ENCODE assay signal across 8 cellular contexts in the genomic region with DNA sequence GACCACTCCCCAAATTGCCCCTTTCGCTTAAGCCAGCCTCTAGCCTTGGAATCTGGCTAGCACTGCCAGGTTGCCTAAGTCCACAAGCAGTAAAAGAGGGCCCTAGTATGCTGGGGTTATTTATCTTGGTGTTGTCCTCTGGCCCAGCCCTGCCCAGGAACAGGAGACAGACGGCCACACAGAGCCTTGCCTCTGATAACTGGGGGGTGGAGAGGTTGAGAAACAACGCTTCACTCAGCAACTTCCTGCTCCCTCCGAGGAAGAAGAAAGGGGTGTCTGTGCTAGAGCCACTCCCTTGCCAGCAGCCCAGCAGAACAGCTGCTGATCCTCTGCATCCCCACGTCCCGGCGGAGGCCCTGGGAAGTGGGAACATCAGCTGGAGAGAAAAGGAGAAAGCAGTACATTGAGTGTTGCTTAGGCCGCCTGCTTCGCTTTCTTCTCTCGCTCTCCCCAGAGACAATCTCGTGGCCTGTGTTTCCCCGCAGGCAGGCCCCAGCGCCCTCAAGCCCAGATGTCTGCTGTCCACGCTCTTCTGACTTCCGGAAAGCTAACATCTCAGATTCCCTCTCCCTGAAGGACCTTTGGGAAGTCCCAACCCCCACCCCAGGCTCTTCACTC. TPM values are rescaled to one million over a fixed set of nuclear protein-coding genes. Genes with fewer than 3 reads are reported as not detected.
A peak's percentile ranks its signal among the peaks of the same experiment; 100 is the strongest.
DNase-seq lines count a peak whose midpoint lies in the region; ATAC-seq and TF ChIP-seq lines count a peak whose summit lies in the region.

No MANE protein-coding gene starts in this region.

- no peak for TF ChIP-seq CTCF in SU-DHL-6 (IDR thresholded peaks at IDR 0.05; ENCODE audit: insufficient read depth, low read length, poor library complexity, severe bottlenecking)
- no peak for TF ChIP-seq CTCF in hepatocyte (IDR thresholded peaks at IDR 0.05; ENCODE audit: poor library complexity)
- no peak for TF ChIP-seq CTCF in ascending aorta (IDR thresholded peaks at IDR 0.05)

- no peaks in the 10 kb centered on the region for H3K36me3 ChIP-seq in SU-DHL-6 (ENCODE audit: low read length)
- H3K36me3 ChIP-seq in hepatocyte (replicated peaks; ENCODE audit: insufficient read depth, low read depth): no peaks in the 10 kb centered on the region
- H3K36me3 ChIP-seq in skeletal muscle satellite cell (ENCODE audit: insufficient read depth, low read length): no peaks in the 10 kb centered on the region
- H3K36me3 ChIP-seq in ascending aorta: no peaks in the 10 kb centered on the region

- H3K4me3 Mint-ChIP-seq in stimulated activated effector memory CD8-positive, alpha-beta T cell treated with anti-CD3 and anti-CD28 coated beads, Interleukin-12 subunit alpha, Interleukin-12 subunit beta, amount 100 ng/mL, for 72 hours: no peak overlapping the region

- no peaks in the 10 kb centered on the region for H3F3A ChIP-seq in SU-DHL-6 (ENCODE audit: insufficient read depth)

- no peak overlapping the region for H3K27ac ChIP-seq in SU-DHL-6 (ENCODE audit: low read depth, low read length)
- peak overlapping the region; percentile 91 for H3K27ac ChIP-seq in hepatocyte
- no peak overlapping the region for H3K27ac ChIP-seq in ascending aorta

- H3K9me3 Mint-ChIP-seq in stimulated activated effector memory CD8-positive, alpha-beta T cell treated with anti-CD3 and anti-CD28 coated beads, Interleukin-12 subunit alpha, Interleukin-12 subunit beta, amount 100 ng/mL, for 72 hours: no peaks in the 10 kb centered on the region

- H3K4me1 ChIP-seq in hepatocyte (ENCODE audit: insufficient read depth): peaks cover 16% of the 10 kb centered on the region
- H3K4me1 ChIP-seq in skeletal muscle satellite cell (ENCODE audit: control insufficient read depth, insufficient read depth, low read length): peaks cover 8% of the 10 kb centered on the region
- H3K4me1 ChIP-seq in ascending aorta: no peaks in the 10 kb centered on the region

- H3K9ac ChIP-seq in SU-DHL-6 (ENCODE audit: low read length): no peak overlapping the region
- peak overlapping the region; percentile 20 for H3K9ac ChIP-seq in skeletal muscle satellite cell (ENCODE audit: low read depth, low read length)

- no peaks in the 10 kb centered on the region for H3K9me2 ChIP-seq in SU-DHL-6 (replicated peaks; ENCODE audit: insufficient read depth, low read length)
- no peaks in the 10 kb centered on the region for H3K9me2 ChIP-seq in hepatocyte (replicated peaks; ENCODE audit: insufficient read depth)

- intact Hi-C loops in ascending aorta (cut with DNase I): loop anchor here (5.0 kb wide), 2 partner anchors 103 to 298 kb away; no protein-coding TSS in a partner anchor

- H3K27me3 ChIP-seq in SU-DHL-6 (ENCODE audit: low read length): no peaks in the 10 kb centered on the region
- H3K27me3 ChIP-seq in hepatocyte: no peaks in the 10 kb centered on the region
- peaks cover 27% of the 10 kb centered on the region for H3K27me3 ChIP-seq in skeletal muscle satellite cell (ENCODE audit: control insufficient read depth, insufficient read depth, low read length)
- H3K27me3 ChIP-seq in ascending aorta: no peaks in the 10 kb centered on the region

- 21% methylated on average over 15 of the region's 15 CpGs for WGBS in hepatocyte (ENCODE audit: low lambda C conversion rate, missing lambda C conversion rate)

- no peaks in the 10 kb centered on the region for H3K36me3 Mint-ChIP-seq in stimulated activated effector memory CD8-positive, alpha-beta T cell treated with anti-CD3 and anti-CD28 coated beads, Interleukin-12 subunit alpha, Interleukin-12 subunit beta, amount 100 ng/mL, for 72 hours

- H3K79me2 ChIP-seq in SU-DHL-6 (ENCODE audit: insufficient read depth, low read length) (no peaks in the 10 kb centered on the region), hepatocyte (no peaks in the 10 kb centered on the region)

- H2AFZ ChIP-seq in SU-DHL-6 (ENCODE audit: low read depth, low read length, severe bottlenecking): peak overlapping the region; percentile 53
- peak overlapping the region; percentile 51 for H2AFZ ChIP-seq in hepatocyte

- no peak overlapping the region for H3K4me3 ChIP-seq in SU-DHL-6 (ENCODE audit: insufficient read depth, low read length, poor library complexity, severe bottlenecking)
- H3K4me3 ChIP-seq in hepatocyte: no peak overlapping the region
- no peak overlapping the region for H3K4me3 ChIP-seq in skeletal muscle satellite cell (ENCODE audit: low read length)
- H3K4me3 ChIP-seq in ascending aorta: no peak overlapping the region

- H3K4me2 ChIP-seq in SU-DHL-6 (ENCODE audit: low read depth, low read length, poor library complexity, severe bottlenecking) (peak overlapping the region; percentile 23), hepatocyte (peak overlapping the region; percentile 61), skeletal muscle satellite cell (ENCODE audit: low read length) (peak overlapping the region; percentile 33)

- DNase-seq in NCI-H82 (lab: John Stamatoyannopoulos, UW) (peak; percentile 43), NCI-H82 treated with DMSO at 0.1 percent for 48 hours (lab: John Stamatoyannopoulos, UW; ENCODE audit: unreplicated experiment) (no peak), hepatocyte (ENCODE audit: low spot score) (peak; percentile 73), ascending aorta (ENCODE audit: low spot score in 2 of 2) (no peak)
- DNase-seq in stimulated activated effector memory CD8-positive, alpha-beta T cell treated with anti-CD3 and anti-CD28 coated beads, Interleukin-12 subunit alpha, Interleukin-12 subunit beta, amount 100 ng/mL, for 72 hours (ENCODE audit: low spot score in 2 of 2): no peak

- H3K9me3 ChIP-seq in SU-DHL-6 (ENCODE audit: insufficient read depth, low read length) (no peaks in the 10 kb centered on the region), hepatocyte (ENCODE audit: low read depth) (no peaks in the 10 kb centered on the region), skeletal muscle satellite cell (replicated peaks; ENCODE audit: low read length) (no peaks in the 10 kb centered on the region), ascending aorta (no peaks in the 10 kb centered on the region)

- no peak overlapping the region for H3K27ac Mint-ChIP-seq in stimulated activated effector memory CD8-positive, alpha-beta T cell treated with anti-CD3 and anti-CD28 coated beads, Interleukin-12 subunit alpha, Interleukin-12 subunit beta, amount 100 ng/mL, for 72 hours

- no peaks in the 10 kb centered on the region for H3K4me1 Mint-ChIP-seq in stimulated activated effector memory CD8-positive, alpha-beta T cell treated with anti-CD3 and anti-CD28 coated beads, Interleukin-12 subunit alpha, Interleukin-12 subunit beta, amount 100 ng/mL, for 72 hours

- H4K20me1 ChIP-seq in SU-DHL-6 (ENCODE audit: low read depth, low read length): no peaks in the 10 kb centered on the region
- H4K20me1 ChIP-seq in hepatocyte (ENCODE audit: insufficient read depth, poor library complexity, severe bottlenecking): no peaks in the 10 kb centered on the region

- ATAC-seq in HG03571 (IDR thresholded peaks at IDR 0.05; ENCODE audit: unreplicated experiment): peak; percentile 80
- no peak for ATAC-seq in stimulated activated effector memory CD8-positive, alpha-beta T cell treated with anti-CD3 and anti-CD28 coated beads, Interleukin-12 subunit alpha, Interleukin-12 subunit beta, amount 100 ng/mL, for 72 hours

RNA-seq across cellular contexts. Expression of a gene that starts 22.6 kb away (rescaled TPM):
- total RNA-seq in hepatocyte: 5.1 and 6.0 TPM in 2 replicates
- polyA plus RNA-seq in hepatocyte: 1.1 and 1.2 TPM in 2 replicates
- total RNA-seq in skeletal muscle satellite cell (2012; rRNA removed): 0.25 and 1.1 TPM in 2 replicates
- 16.5 TPM for total RNA-seq in ascending aorta

Comparison
In these comparisons a context has a peak if more than half of its experiments do, and no peak if none do; other contexts are left out.
1. DNase-seq: peak in NCI-H82 (single experiment) and hepatocyte (single experiment); none in NCI-H82 treated with DMSO at 0.1 percent for 48 hours (single experiment), stimulated activated effector memory CD8-positive, alpha-beta T cell treated with anti-CD3 and anti-CD28 coated beads, Interleukin-12 subunit alpha, Interleukin-12 subunit beta, amount 100 ng/mL, for 72 hours (0 of 2) and ascending aorta (0 of 2).
2. Peak in every context shown above with its lines, with median percentiles within 50 percentile points of each other: H3K4me2 ChIP-seq.